In genomic region chr9:32968101-32969011, GRCh38 we compare ENCODE assay signal across 8 cellular contexts. TPM values are rescaled to one million over a fixed set of nuclear protein-coding genes. Genes with fewer than 3 reads are reported as not detected.
DNase-seq lines count a peak whose midpoint lies in the region; ATAC-seq and TF ChIP-seq lines count a peak whose summit lies in the region.

No MANE protein-coding gene starts in this region.

- DNase-seq in DMS79 treated with DMSO at 0.1 percent for 48 hours (lab: John Stamatoyannopoulos, UW) (peak; percentile 42), DMS79 (lab: John Stamatoyannopoulos, UW) (no peak), NB4 (ENCODE audit: low read depth) (peak; percentile 71), chondrocyte (ENCODE audit: low spot score) (no peak), right lobe of liver (peak in 1 of 3 donors; percentile 39)
- peak; percentile 39 for DNase-seq in activated CD4-positive, CD25-positive, alpha-beta regulatory T cell treated with anti-CD3 and anti-CD28 coated beads, Interleukin-2, amount 50 U/mL, for 16 hours (ENCODE audit: low read depth, low spot score)
- DNase-seq in stimulated activated CD8-positive, alpha-beta memory T cell treated with anti-CD3 and anti-CD28 coated beads, Interleukin-15, amount 100 ng/mL, for 24 hours (ENCODE audit: low read depth): peak; percentile 22

- TF ChIP-seq CTCF in NB4 (IDR thresholded peaks at IDR 0.05; ENCODE audit: low read depth, low read length): peak; percentile 95
- TF ChIP-seq CTCF in chondrocyte (IDR thresholded peaks at IDR 0.05): peak; percentile 94
- peak; percentile 80 to 91 (median 84) for TF ChIP-seq CTCF in right lobe of liver (IDR thresholded peaks at IDR 0.05)

- peak; percentile 68 to 83 (median 78) for ATAC-seq in right lobe of liver
- ATAC-seq in HG03095 (IDR thresholded peaks at IDR 0.05; ENCODE audit: unreplicated experiment): no peak

- peaks cover 9% of the 10 kb centered on the region for H3K4me1 Mint-ChIP-seq in chondrocyte (ENCODE audit: low read depth)

- no peak overlapping the region for H3K27ac ChIP-seq in right lobe of liver

- H3K9me3 ChIP-seq in right lobe of liver: no peaks in the 10 kb centered on the region

- H3K36me3 ChIP-seq in right lobe of liver: peaks cover 0 to 16% (median 0%) of the 10 kb centered on the region in 4 donors

- H3K4me3 ChIP-seq in NB4 (ENCODE audit: low read depth, low read length) (no peak overlapping the region), right lobe of liver (no peak overlapping the region)

- H3K27me3 ChIP-seq in right lobe of liver: no peaks in the 10 kb centered on the region

- no peaks in the 10 kb centered on the region for H3K27me3 Mint-ChIP-seq in chondrocyte (ENCODE audit: low read depth)

- H3K27ac Mint-ChIP-seq in chondrocyte (ENCODE audit: unreplicated experiment): no peak overlapping the region

- H3K9me3 Mint-ChIP-seq in chondrocyte (ENCODE audit: low read depth): no peaks in the 10 kb centered on the region

- TF ChIP-seq POLR2A in NB4 (IDR thresholded peaks at IDR 0.05; ENCODE audit: extremely low read depth, insufficient read length): no peak
- no peak for TF ChIP-seq POLR2A in right lobe of liver (IDR thresholded peaks at IDR 0.05)

- intact Hi-C loops in right lobe of liver (cut with DNase I): loop anchor here in 1 of 2 donors (10.0 kb wide), 1 partner anchor 384 kb away; no protein-coding TSS in a partner anchor

- WGBS in right lobe of liver (ENCODE audit: insufficient coverage, low coverage, low lambda C conversion rate, missing lambda C conversion rate): 20% methylated on average over 8 of the region's 13 CpGs

- peaks cover 11% of the 10 kb centered on the region for H3K36me3 Mint-ChIP-seq in chondrocyte (ENCODE audit: low read depth)

- H3K4me1 ChIP-seq in right lobe of liver: no peaks in the 10 kb centered on the region

- no peak overlapping the region for H3K4me3 Mint-ChIP-seq in chondrocyte (ENCODE audit: unreplicated experiment)

RNA-seq across cellular contexts. Expression of gene APTX, which starts 33.1 kb away (rescaled TPM):
- total RNA-seq in chondrocyte (24.0 to 28.0 TPM (median 27.4 TPM) in 3 replicates), right lobe of liver (10 to 100 TPM; 11.4 to 23.2 (median 15.3) TPM)

RNA-seq across cellular contexts. Expression of gene DNAJA1, which starts 56.7 kb away (rescaled TPM):
- total RNA-seq in chondrocyte (81.2 to 121 TPM (median 81.9 TPM) in 3 replicates), right lobe of liver (100 to 1,000 TPM in 2 of 6 experiments, 10 to 100 TPM in 4; 60.1 to 130 (median 93.9) TPM)

Comparison
In these comparisons a context has a peak if more than half of its experiments do, and no peak if none do; other contexts are left out.
1. DNase-seq: peak in DMS79 treated with DMSO at 0.1 percent for 48 hours (single experiment), NB4 (single experiment), activated CD4-positive, CD25-positive, alpha-beta regulatory T cell treated with anti-CD3 and anti-CD28 coated beads, Interleukin-2, amount 50 U/mL, for 16 hours (single experiment) and stimulated activated CD8-positive, alpha-beta memory T cell treated with anti-CD3 and anti-CD28 coated beads, Interleukin-15, amount 100 ng/mL, for 24 hours (single experiment); none in DMS79 (single experiment) and chondrocyte (single experiment).
2. Peak in every context shown above with its lines, with median percentiles within 50 percentile points of each other: CTCF ChIP-seq.